Comparison of ENCODE assay signal across 1 cellular context in genomic region chr19:12655546-12655945, GRCh38.
TF ChIP-seq lines count a peak whose summit lies in the region.

No MANE protein-coding gene starts in this region.

TF ChIP-seq in WTC11, 78 proteins besides CTCF, POLR2A, EP300 and RAD21 (continued from another document):
- TF ChIP-seq ATF3 (CRISPR knock-in tag; conservative IDR thresholded peaks at IDR 0.05) (no peak), ERG (CRISPR knock-in tag; IDR thresholded peaks at IDR 0.05) (no peak), IRF1 (CRISPR knock-in tag; IDR thresholded peaks at IDR 0.05) (no peak)
